ENCODE assay signal across 1 cellular context in the genomic region with DNA sequence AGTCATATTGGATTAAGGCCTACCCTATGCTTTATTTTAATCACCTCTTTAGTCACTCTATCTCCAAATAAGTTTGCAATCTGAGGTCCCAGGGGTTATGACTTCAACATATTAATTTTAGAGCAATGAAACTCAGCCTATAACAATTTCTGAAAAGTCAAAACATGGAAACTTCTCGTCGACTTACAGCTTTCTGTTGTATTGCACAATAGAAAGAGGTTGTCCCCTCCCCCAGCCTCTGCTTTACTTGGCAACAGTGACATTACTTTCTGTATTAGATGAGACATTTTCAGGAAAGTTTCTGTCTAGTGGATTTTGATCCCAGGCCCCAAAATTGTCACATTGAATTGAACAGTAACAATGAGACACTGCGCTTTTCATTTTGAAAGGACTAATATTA.
TF ChIP-seq lines count a peak whose summit lies in the region.

No MANE protein-coding gene starts in this region.

TF ChIP-seq in HepG2, 621 proteins besides CTCF, POLR2A, EP300 and RAD21 (continued from another document):
- TF ChIP-seq, protein P1, sequence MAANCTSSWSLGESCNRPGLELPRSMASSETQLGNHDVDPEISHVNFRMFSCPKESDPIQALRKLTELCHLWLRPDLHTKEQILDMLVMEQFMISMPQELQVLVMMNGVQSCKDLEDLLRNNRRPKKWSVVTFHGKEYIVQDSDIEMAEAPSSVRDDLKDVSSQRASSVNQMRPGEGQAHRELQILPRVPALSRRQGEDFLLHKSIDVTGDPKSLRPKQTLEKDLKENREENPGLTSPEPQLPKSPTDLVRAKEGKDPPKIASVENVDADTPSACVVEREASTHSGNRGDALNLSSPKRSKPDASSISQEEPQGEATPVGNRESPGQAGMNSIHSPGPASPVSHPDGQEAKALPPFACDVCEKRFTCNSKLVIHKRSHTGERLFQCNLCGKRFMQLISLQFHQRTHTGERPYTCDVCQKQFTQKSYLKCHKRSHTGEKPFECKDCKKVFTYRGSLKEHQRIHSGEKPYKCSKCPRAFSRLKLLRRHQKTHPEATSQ (CRISPR knock-in tag; IDR thresholded peaks at IDR 0.05; ENCODE audit: borderline replicate concordance): no peak
- TF ChIP-seq, protein P2, sequence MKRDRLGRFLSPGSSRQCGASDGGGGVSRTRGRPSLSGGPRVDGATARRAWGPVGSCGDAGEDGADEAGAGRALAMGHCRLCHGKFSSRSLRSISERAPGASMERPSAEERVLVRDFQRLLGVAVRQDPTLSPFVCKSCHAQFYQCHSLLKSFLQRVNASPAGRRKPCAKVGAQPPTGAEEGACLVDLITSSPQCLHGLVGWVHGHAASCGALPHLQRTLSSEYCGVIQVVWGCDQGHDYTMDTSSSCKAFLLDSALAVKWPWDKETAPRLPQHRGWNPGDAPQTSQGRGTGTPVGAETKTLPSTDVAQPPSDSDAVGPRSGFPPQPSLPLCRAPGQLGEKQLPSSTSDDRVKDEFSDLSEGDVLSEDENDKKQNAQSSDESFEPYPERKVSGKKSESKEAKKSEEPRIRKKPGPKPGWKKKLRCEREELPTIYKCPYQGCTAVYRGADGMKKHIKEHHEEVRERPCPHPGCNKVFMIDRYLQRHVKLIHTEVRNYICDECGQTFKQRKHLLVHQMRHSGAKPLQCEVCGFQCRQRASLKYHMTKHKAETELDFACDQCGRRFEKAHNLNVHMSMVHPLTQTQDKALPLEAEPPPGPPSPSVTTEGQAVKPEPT (CRISPR knock-in tag; IDR thresholded peaks at IDR 0.05; ENCODE audit: low read depth): no peak
- TF ChIP-seq CEBPB (IDR thresholded peaks at IDR 0.05; ENCODE audit: borderline replicate concordance, low read depth, low read length) (peak; percentile 85), MAZ (IDR thresholded peaks at IDR 0.05; ENCODE audit: borderline replicate concordance, low read depth, low read length) (no peak), MAZ (CRISPR knock-in tag; IDR thresholded peaks at IDR 0.05; ENCODE audit: low read depth) (no peak), RFX5 (IDR thresholded peaks at IDR 0.05; ENCODE audit: low read depth, low read length) (peak; percentile 75), NR2C2 (CRISPR knock-in tag; IDR thresholded peaks at IDR 0.05; ENCODE audit: borderline replicate concordance) (no peak), MBD4 (IDR thresholded peaks at IDR 0.05; ENCODE audit: borderline replicate concordance, low read length) (no peak)
